ENCODE assay signal across 11 cellular contexts in the genomic region with DNA sequence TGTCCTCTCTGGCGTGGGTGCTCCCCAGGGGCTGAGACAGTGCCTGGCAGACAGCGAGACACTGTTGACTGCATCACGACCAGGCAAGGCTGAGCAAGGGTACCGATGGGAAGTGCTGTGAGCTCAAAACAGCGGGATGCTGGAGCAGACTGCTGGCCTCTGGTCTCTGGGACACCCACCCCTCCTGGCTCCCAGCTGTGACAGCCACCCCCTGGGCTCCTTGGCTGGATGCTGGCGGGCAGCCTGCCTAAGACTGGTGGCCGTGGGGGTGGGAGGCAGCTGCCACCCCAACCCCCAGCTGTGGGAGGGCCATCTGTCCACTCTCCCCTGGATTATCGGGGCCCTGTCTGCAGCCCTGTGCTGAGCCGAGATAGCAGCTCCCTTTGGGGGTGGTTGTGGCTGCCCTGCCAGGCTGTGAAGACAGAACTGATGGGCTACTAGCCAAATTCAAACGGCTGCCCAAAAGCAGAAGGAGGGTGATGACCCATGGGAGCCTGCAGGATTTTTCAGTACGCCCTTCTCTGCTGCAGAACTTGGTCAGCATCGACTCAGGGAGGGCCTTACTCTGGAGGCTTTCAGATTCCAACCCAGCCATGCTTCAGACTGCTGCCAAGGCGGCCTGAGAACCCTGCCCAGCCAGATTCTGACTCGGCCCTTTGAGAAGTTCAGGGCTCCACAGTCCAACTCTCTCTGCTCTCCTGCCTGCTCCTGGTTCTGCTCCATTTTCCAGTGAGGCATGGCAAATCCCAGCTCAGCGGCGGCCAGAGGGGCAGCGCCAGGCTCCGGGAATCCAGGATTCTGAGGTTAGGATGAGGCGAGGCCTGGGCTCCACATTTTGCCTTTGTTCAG.
DNase-seq lines count a peak whose midpoint lies in the region; ATAC-seq lines count a peak whose summit lies in the region.
"Had no signal": no experiment of that assay in that cellular context is flagged by ENCODE, and none has a peak within 500 bp of the region (broad histone marks: within the 10 kb centered on the region; RNA-seq: fewer than 3 reads in every experiment).

No MANE protein-coding gene starts in this region.

- peak; percentile 56 for DNase-seq in NCI-H82 (lab: John Stamatoyannopoulos, UW)
- DNase-seq in NCI-H82 treated with DMSO at 0.1 percent for 48 hours (lab: John Stamatoyannopoulos, UW; ENCODE audit: unreplicated experiment), result no peak
- DNase-seq in fibroblast of gingiva (ENCODE audit: low read depth), result peak; percentile 89
- peak; percentile 81 for DNase-seq in myocyte (ENCODE audit: low read depth)
- DNase-seq in aorta, result peak; percentile 86 to 91
- no peak for DNase-seq in ecto neural progenitor cell (ENCODE audit: low spot score)
- DNase-seq: stimulated activated naive CD8-positive, alpha-beta T cell treated with anti-CD3 and anti-CD28 coated beads, Interleukin-15, Interleukin-2, amounts not matched to agents 100 U/mL and 50 U/mL, for 24 hours had no signal

- 2 to 6% methylated on average over 19 of the region's 19 CpGs for WGBS in aorta, 2 donors

- H3K9me3 ChIP-seq in aorta (ENCODE audit: control insufficient read depth, low read length), result no peaks in the 10 kb centered on the region

- ATAC-seq in aorta (ENCODE audit: low FRiP score) (peak; percentile 83), HG02981 (IDR thresholded peaks at IDR 0.05; ENCODE audit: unreplicated experiment) (no peak), HG03025 (IDR thresholded peaks at IDR 0.05; ENCODE audit: low FRiP score, unreplicated experiment) (no peak)
- ATAC-seq: Panc1; stimulated activated naive CD8-positive, alpha-beta T cell treated with anti-CD3 and anti-CD28 coated beads, Interleukin-15, Interleukin-2, amounts not matched to agents 100 U/mL and 50 U/mL, for 24 hours had no signal

- H3K36me3 ChIP-seq in aorta (ENCODE audit: control insufficient read depth in 1 of 2, insufficient read depth in 2 of 2, low read length in 1 of 2), result no peaks in the 10 kb centered on the region

- H3K27me3 ChIP-seq in aorta (ENCODE audit: control insufficient read depth in 1 of 2, insufficient read depth in 2 of 2, low read length in 1 of 2), result no peaks in the 10 kb centered on the region

- peak overlapping the region; percentile 0 to 85 for H3K27ac ChIP-seq in aorta (ENCODE audit: low read depth in 1 of 2, low read length in 2 of 2)
- H3K27ac ChIP-seq: 22Rv1 had no signal

- peaks cover 4 to 5% of the 10 kb centered on the region in 2 donors for H3K4me1 ChIP-seq in aorta (ENCODE audit: control insufficient read depth in 1 of 2, insufficient read depth in 2 of 2, low read length in 2 of 2)

- intact Hi-C loops in aorta (cut with DNase I), result no loop called here

- H3K4me3 ChIP-seq in aorta (ENCODE audit: low read length in 2 of 2), result no peak overlapping the region

Comparison
In these comparisons a context has a peak if more than half of its experiments do, and no peak if none do; other contexts are left out.
1. DNase-seq: peak in NCI-H82 (single experiment), fibroblast of gingiva (single experiment), myocyte (single experiment) and aorta (2 of 2); none in NCI-H82 treated with DMSO at 0.1 percent for 48 hours (single experiment) and ecto neural progenitor cell (single experiment).